Comparison of ENCODE assay signal across 16 cellular contexts in the genomic region with DNA sequence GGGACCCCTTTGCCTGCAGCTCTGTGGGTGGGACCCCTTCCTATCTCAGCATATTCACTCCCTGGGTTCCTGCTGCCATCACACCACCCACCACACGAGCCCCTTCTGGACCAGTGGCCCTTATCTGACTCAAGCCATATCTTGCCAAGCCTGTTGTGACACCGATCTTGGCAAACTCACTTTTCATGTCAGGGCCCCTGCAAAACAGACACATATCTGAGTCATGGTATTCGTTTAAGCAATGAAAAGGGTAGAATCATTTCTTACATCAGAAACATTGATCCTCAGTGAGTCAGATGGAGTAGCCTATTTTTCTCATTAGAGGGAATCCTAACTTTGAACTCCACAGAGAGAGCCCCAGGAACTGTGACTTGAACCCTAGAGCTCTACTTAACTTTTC. TPM values are rescaled to one million over a fixed set of nuclear protein-coding genes. Genes with fewer than 3 reads are reported as not detected.
A peak's percentile ranks its signal among the peaks of the same experiment; 100 is the strongest.
DNase-seq lines count a peak whose midpoint lies in the region; ATAC-seq and TF ChIP-seq lines count a peak whose summit lies in the region.
"Had no signal": no experiment of that assay in that cellular context is flagged by ENCODE, and none has a peak within 500 bp of the region (broad histone marks: within the 10 kb centered on the region; RNA-seq: fewer than 3 reads in every experiment).

No MANE protein-coding gene starts in this region.

- H3K4me3 ChIP-seq in IMR-90 (ENCODE audit: insufficient read depth, low read depth, low read length) (no peak overlapping the region), astrocyte of the spinal cord (ENCODE audit: low read depth, low read length) (no peak overlapping the region), fibroblast of villous mesenchyme (ENCODE audit: low read depth, low read length) (no peak overlapping the region)
- H3K4me3 ChIP-seq in CD8-positive, alpha-beta memory T cell (ENCODE audit: low read length): no peak overlapping the region
- H3K4me3 ChIP-seq in naive thymus-derived CD4-positive, alpha-beta T cell (ENCODE audit: low read length): no peak overlapping the region
- H3K4me3 ChIP-seq: mucosa of descending colon, pancreas, SJCRH30 had no signal

- no peaks in the 10 kb centered on the region for H3K79me1 ChIP-seq in IMR-90 (ENCODE audit: low read depth in 1 of 2, low read length in 2 of 2)

- peaks cover 14% of the 10 kb centered on the region for H3K4me1 ChIP-seq in IMR-90 (ENCODE audit: control insufficient read depth, insufficient read depth, low read length)
- no peaks in the 10 kb centered on the region for H3K4me1 ChIP-seq in CD8-positive, alpha-beta memory T cell (ENCODE audit: insufficient read depth, low read length)
- H3K4me1 ChIP-seq in naive thymus-derived CD4-positive, alpha-beta T cell (ENCODE audit: control insufficient read depth in 2 of 2, insufficient read depth in 2 of 2, low read length in 2 of 2): no peaks in the 10 kb centered on the region
- H3K4me1 ChIP-seq: pancreas, SJCRH30 had no signal

- peak overlapping the region; percentile 8; the same call in 1 of the 2 replicates for H3K4me2 ChIP-seq in IMR-90 (ENCODE audit: low read depth, low read length)

- H3K9me3 Mint-ChIP-seq in CD8-positive, alpha-beta memory T cell: no peaks in the 10 kb centered on the region
- H3K9me3 Mint-ChIP-seq in naive thymus-derived CD4-positive, alpha-beta T cell: no peaks in the 10 kb centered on the region
- H3K9me3 Mint-ChIP-seq: activated CD4-positive, alpha-beta memory T cell treated with anti-CD3 and anti-CD28 coated beads, Interleukin-2, amount 10 ng/mL, durations not matched to agents 7 days and 5 days had no signal

- no peaks in the 10 kb centered on the region for H4K20me1 ChIP-seq in IMR-90 (ENCODE audit: insufficient read depth, low read length)

- in situ Hi-C loops in IMR-90 (cut with MboI; ENCODE audit: low sequenced_read_pairs): no loop called here
- in situ Hi-C loops in astrocyte of the spinal cord (cut with HindIII; ENCODE audit: low sequenced_read_pairs): no loop called here

- TF ChIP-seq CTCF in IMR-90 (conservative IDR thresholded peaks at IDR 0.05; ENCODE audit: low read depth, low read length) (no peak), astrocyte of the spinal cord (IDR thresholded peaks at IDR 0.05; ENCODE audit: low read depth, low read length) (no peak), fibroblast of villous mesenchyme (IDR thresholded peaks at IDR 0.05; ENCODE audit: insufficient read depth, low read depth, low read length) (no peak)

- no peak overlapping the region for H3K23ac ChIP-seq in IMR-90 (ENCODE audit: low read depth, low read length)

- CTCF ChIA-PET in IMR-90 (lab: Yijun Ruan, JAX): no interaction called here
- CTCF ChIA-PET in CD8-positive, alpha-beta memory T cell (lab: Charles Lee): no interaction called here
- CTCF ChIA-PET in naive thymus-derived CD4-positive, alpha-beta T cell (lab: Charles Lee): no interaction called here

- H2AK5ac ChIP-seq in IMR-90 (ENCODE audit: low read depth, low read length): no peak overlapping the region; the same call in 1 of the 2 replicates

- no peak overlapping the region for H4K91ac ChIP-seq in IMR-90 (ENCODE audit: insufficient read depth, low read depth, low read length)

- no peak overlapping the region for H3K4me3 Mint-ChIP-seq in CD8-positive, alpha-beta memory T cell
- H3K4me3 Mint-ChIP-seq in naive thymus-derived CD4-positive, alpha-beta T cell: no peak overlapping the region
- H3K4me3 Mint-ChIP-seq: activated CD4-positive, alpha-beta memory T cell treated with anti-CD3 and anti-CD28 coated beads, Interleukin-2, amount 10 ng/mL, durations not matched to agents 7 days and 5 days had no signal

- no TSS peak for BruUV-seq in IMR-90 (replicated peaks; lab: Mats Ljungman, UMichigan)

- dilution Hi-C loops in IMR-90 (cut with HindIII; ENCODE audit: low sequenced_read_pairs, unreplicated experiment): no loop called here

- H4K8ac ChIP-seq in IMR-90 (ENCODE audit: low read depth in 2 of 2, low read length in 2 of 2): peak overlapping the region in 1 of 2 experiments; percentile 7; a peak in 1 of 4 replicates

- H3K27me3 Mint-ChIP-seq in CD8-positive, alpha-beta memory T cell: peaks cover 24 to 35% of the 10 kb centered on the region in 2 donors
- H3K27me3 Mint-ChIP-seq in naive thymus-derived CD4-positive, alpha-beta T cell: peaks cover 0 to 30% (median 11%) of the 10 kb centered on the region in 5 donors

- H2BK120ac ChIP-seq in IMR-90 (ENCODE audit: low read depth, low read length): no peak overlapping the region

- no peak overlapping the region for H2BK5ac ChIP-seq in IMR-90 (ENCODE audit: low read depth, low read length, poor library complexity, severe bottlenecking)

- POLR2A ChIA-PET in IMR-90 (lab: Charles Lee; ENCODE audit: unreplicated experiment): no interaction called here
- POLR2A ChIA-PET in CD8-positive, alpha-beta memory T cell (lab: Charles Lee): no interaction called here
- POLR2A ChIA-PET in naive thymus-derived CD4-positive, alpha-beta T cell (lab: Charles Lee): no interaction called here

- 0 out of 2 replicates have a peak, but pooled peaks cover 2% of the 10 kb centered on the region for H3K27me3 ChIP-seq in IMR-90 (ENCODE audit: control insufficient read depth, insufficient read depth, low read length)
- no peaks in the 10 kb centered on the region for H3K27me3 ChIP-seq in CD8-positive, alpha-beta memory T cell (ENCODE audit: insufficient read depth, low read length, poor library complexity, severe bottlenecking)
- H3K27me3 ChIP-seq in naive thymus-derived CD4-positive, alpha-beta T cell (ENCODE audit: control insufficient read depth in 2 of 2, insufficient read depth in 2 of 2, low read length in 2 of 2): no peaks in the 10 kb centered on the region
- H3K27me3 ChIP-seq: pancreas had no signal

- intact Hi-C loops in IMR-90 (cut with micrococcal nuclease): no loop called here
- intact Hi-C loops in naive thymus-derived CD4-positive, alpha-beta T cell (cut with micrococcal nuclease): no loop called here

- peak overlapping the region; percentile 48; the same call in 1 of the 3 replicates for H2BK15ac ChIP-seq in IMR-90 (ENCODE audit: low read depth, low read length)

- H3K14ac ChIP-seq in IMR-90 (replicated peaks; ENCODE audit: low read depth, low read length): no peak overlapping the region

- no peaks in the 10 kb centered on the region for H3K36me3 Mint-ChIP-seq in CD8-positive, alpha-beta memory T cell
- H3K36me3 Mint-ChIP-seq in naive thymus-derived CD4-positive, alpha-beta T cell: no peaks in the 10 kb centered on the region

- H3K56ac ChIP-seq in IMR-90 (ENCODE audit: extremely low read depth, insufficient read depth, low read length): no peak overlapping the region

- no peak overlapping the region for H3K18ac ChIP-seq in IMR-90 (ENCODE audit: low read depth, low read length)

- peaks cover 5% of the 10 kb centered on the region; the same call in 1 of the 2 replicates for H3K9me1 ChIP-seq in IMR-90 (ENCODE audit: insufficient read depth, low read length)

- no peak overlapping the region for H3K27ac Mint-ChIP-seq in CD8-positive, alpha-beta memory T cell
- no peak overlapping the region for H3K27ac Mint-ChIP-seq in naive thymus-derived CD4-positive, alpha-beta T cell
- H3K27ac Mint-ChIP-seq: activated CD4-positive, alpha-beta memory T cell treated with anti-CD3 and anti-CD28 coated beads, Interleukin-2, amount 10 ng/mL, durations not matched to agents 7 days and 5 days had no signal

- DNase-seq in AG08395 (ENCODE audit: low spot score) (peak; percentile 72), IMR-90 (peak; percentile 89), astrocyte of the spinal cord (ENCODE audit: low read depth, low spot score) (peak; percentile 5), fibroblast of villous mesenchyme (ENCODE audit: low read depth) (peak; percentile 62), NCI-H226 (no peak)
- DNase-seq in CD8-positive, alpha-beta memory T cell: no peak
- no peak for DNase-seq in naive thymus-derived CD4-positive, alpha-beta T cell
- DNase-seq: activated CD4-positive, alpha-beta memory T cell treated with anti-CD3 and anti-CD28 coated beads, Interleukin-2, amount 10 ng/mL, durations not matched to agents 7 days and 5 days; anterior cingulate cortex; DMS 273 treated with DMSO at 0.1 percent for 48 hours; kidney; mucosa of descending colon; NCI-H2107; pancreas; SJCRH30 had no signal

- peak overlapping the region; percentile 17; the same call in 1 of the 2 replicates for H2BK20ac ChIP-seq in IMR-90 (ENCODE audit: low read depth, low read length)

- H3K36me3 ChIP-seq in IMR-90 (ENCODE audit: control insufficient read depth, insufficient read depth, low read length): no peaks in the 10 kb centered on the region
- no peaks in the 10 kb centered on the region for H3K36me3 ChIP-seq in CD8-positive, alpha-beta memory T cell (ENCODE audit: insufficient read depth, low read length)
- no peaks in the 10 kb centered on the region for H3K36me3 ChIP-seq in naive thymus-derived CD4-positive, alpha-beta T cell (ENCODE audit: control insufficient read depth in 2 of 3, insufficient read depth in 3 of 3, low read length in 3 of 3)
- H3K36me3 ChIP-seq: pancreas, SJCRH30 had no signal

- TF ChIP-seq RAD21 in IMR-90 (IDR thresholded peaks at IDR 0.05; ENCODE audit: low read length): no peak

- no peak overlapping the region for H3K4ac ChIP-seq in IMR-90 (ENCODE audit: low read depth, low read length)

- no peak overlapping the region for H2AK9ac ChIP-seq in IMR-90 (replicated peaks; ENCODE audit: low read depth, low read length, poor library complexity)

- no peak overlapping the region for H3K9ac ChIP-seq in IMR-90 (ENCODE audit: low read depth, low read length)

- no peak overlapping the region for H4K5ac ChIP-seq in IMR-90 (ENCODE audit: low read depth, low read length)

- no CpG with 5 or more reads among the region's 3 CpGs for WGBS in IMR-90 (ENCODE audit: extremely low coverage in 2 of 2, insufficient read length in 1 of 2), 2 experiments

- TF ChIP-seq POLR2A in IMR-90 (IDR thresholded peaks at IDR 0.05; ENCODE audit: low read depth, low read length): no peak

- no peak overlapping the region for H3K27ac ChIP-seq in IMR-90 (ENCODE audit: insufficient read depth, low read length)
- H3K27ac ChIP-seq in CD8-positive, alpha-beta memory T cell (ENCODE audit: low read depth, low read length): no peak overlapping the region
- H3K27ac ChIP-seq in naive thymus-derived CD4-positive, alpha-beta T cell (ENCODE audit: low read depth, low read length): no peak overlapping the region
- H3K27ac ChIP-seq: pancreas, SJCRH30 had no signal

- ATAC-seq in IMR-90 (ENCODE audit: low read depth) (peak; percentile 54), GM18520 (IDR thresholded peaks at IDR 0.05; ENCODE audit: unreplicated experiment) (no peak)
- no peak for ATAC-seq in naive thymus-derived CD4-positive, alpha-beta T cell

- H3K4me1 Mint-ChIP-seq in CD8-positive, alpha-beta memory T cell: no peaks in the 10 kb centered on the region
- H3K4me1 Mint-ChIP-seq in naive thymus-derived CD4-positive, alpha-beta T cell: peaks cover 0 to 6% (median 0%) of the 10 kb centered on the region in 7 donors

- no peak overlapping the region for H2AFZ ChIP-seq in IMR-90 (replicated peaks; ENCODE audit: low read length, poor library complexity)

- H3K9me3 ChIP-seq in IMR-90 (ENCODE audit: control insufficient read depth, insufficient read depth, low read length): no peaks in the 10 kb centered on the region
- no peaks in the 10 kb centered on the region for H3K9me3 ChIP-seq in CD8-positive, alpha-beta memory T cell (ENCODE audit: low read length)
- no peaks in the 10 kb centered on the region for H3K9me3 ChIP-seq in naive thymus-derived CD4-positive, alpha-beta T cell (ENCODE audit: control insufficient read depth in 2 of 3, low read length in 3 of 3)
- H3K9me3 ChIP-seq: mucosa of descending colon, pancreas, SJCRH30 had no signal

RNA-seq across cellular contexts. Expression of gene RAET1E, which starts 10.6 kb away (rescaled TPM):
- not detected in 2 replicates for total RNA-seq in IMR-90 (2012; rRNA removed)
- polyA plus RNA-seq in IMR-90 (2012; rRNA removed): not detected in 2 replicates
- 0.02 TPM in 1 of 2 replicates, not detected in the other for polyA plus RNA-seq in IMR-90 (2012; cell fraction: cytosol; rRNA removed)
- 0.16 TPM in 1 of 2 replicates, not detected in the other for polyA plus RNA-seq in IMR-90 (2012; cell fraction: nucleus; rRNA removed; ENCODE audit: low replicate concordance)
- under 0.01 TPM in 1 of 2 replicates, not detected in the other for total RNA-seq in fibroblast of villous mesenchyme
- total RNA-seq in CD8-positive, alpha-beta memory T cell: not detected
- not detected for polyA plus RNA-seq in CD8-positive, alpha-beta memory T cell
- not detected for total RNA-seq in naive thymus-derived CD4-positive, alpha-beta T cell
- polyA plus RNA-seq in naive thymus-derived CD4-positive, alpha-beta T cell: not detected
- total RNA-seq: activated CD4-positive, alpha-beta memory T cell treated with anti-CD3 and anti-CD28 coated beads, Interleukin-2, amount 10 ng/mL, durations not matched to agents 7 days and 5 days; SJCRH30 had no signal
- polyA plus RNA-seq: pancreas had no signal

RNA-seq across cellular contexts. Expression of gene LRP11, which starts 23.2 kb away (rescaled TPM):
- total RNA-seq in IMR-90 (2012; rRNA removed) (63.8 and 74.7 TPM in 2 replicates), fibroblast of villous mesenchyme (97.2 and 97.6 TPM in 2 replicates)
- polyA plus RNA-seq in IMR-90 (2012; rRNA removed): 46.5 and 48.8 TPM in 2 replicates
- polyA plus RNA-seq in IMR-90 (2012; cell fraction: cytosol; rRNA removed): 17.7 and 33.4 TPM in 2 replicates
- polyA plus RNA-seq in IMR-90 (2012; cell fraction: nucleus; rRNA removed; ENCODE audit: low replicate concordance): 21.3 and 25.1 TPM in 2 replicates
- 1 to 10 TPM; 5.5 to 5.9 TPM for total RNA-seq in CD8-positive, alpha-beta memory T cell
- polyA plus RNA-seq in CD8-positive, alpha-beta memory T cell: 1.1 TPM
- total RNA-seq in naive thymus-derived CD4-positive, alpha-beta T cell: 1 to 10 TPM in 4 of 5 experiments, under 1 TPM in 1; 0.88 to 3.7 (median 2.8) TPM
- polyA plus RNA-seq in naive thymus-derived CD4-positive, alpha-beta T cell: 1 to 10 TPM in 1 of 2 donors, under 1 TPM in 1; 0.76 to 1.5 TPM

RNA-seq across cellular contexts. Expression of gene RAET1G, which starts 35.6 kb away (rescaled TPM):
- total RNA-seq in IMR-90 (2012; rRNA removed) (1.3 and 2.2 TPM in 2 replicates), fibroblast of villous mesenchyme (1.3 TPM in 2 replicates)
- polyA plus RNA-seq in IMR-90 (2012; rRNA removed): 3.6 and 4.2 TPM in 2 replicates
- polyA plus RNA-seq in IMR-90 (2012; cell fraction: cytosol; rRNA removed): 2.9 and 4.8 TPM in 2 replicates
- polyA plus RNA-seq in IMR-90 (2012; cell fraction: nucleus; rRNA removed; ENCODE audit: low replicate concordance): 1.3 and 2.7 TPM in 2 replicates
- not detected for total RNA-seq in CD8-positive, alpha-beta memory T cell
- polyA plus RNA-seq in CD8-positive, alpha-beta memory T cell: not detected
- total RNA-seq in naive thymus-derived CD4-positive, alpha-beta T cell: not detected
- polyA plus RNA-seq in naive thymus-derived CD4-positive, alpha-beta T cell: not detected
- total RNA-seq: activated CD4-positive, alpha-beta memory T cell treated with anti-CD3 and anti-CD28 coated beads, Interleukin-2, amount 10 ng/mL, durations not matched to agents 7 days and 5 days; SJCRH30 had no signal

RNA-seq across cellular contexts. Expression of gene ULBP2, which starts 54.5 kb away (rescaled TPM):
- 7.2 and 7.9 TPM in 2 replicates for total RNA-seq in IMR-90 (2012; rRNA removed)
- 16.2 and 17.0 TPM in 2 replicates for polyA plus RNA-seq in IMR-90 (2012; rRNA removed)
- 12.4 and 17.1 TPM in 2 replicates for polyA plus RNA-seq in IMR-90 (2012; cell fraction: cytosol; rRNA removed)
- 6.0 and 6.8 TPM in 2 replicates for polyA plus RNA-seq in IMR-90 (2012; cell fraction: nucleus; rRNA removed; ENCODE audit: low replicate concordance)
- 4.5 and 6.9 TPM in 2 replicates for total RNA-seq in fibroblast of villous mesenchyme
- under 1 TPM; 0.48 to 0.51 TPM for total RNA-seq in CD8-positive, alpha-beta memory T cell
- polyA plus RNA-seq in CD8-positive, alpha-beta memory T cell: 0.68 TPM
- total RNA-seq in naive thymus-derived CD4-positive, alpha-beta T cell: 1 to 10 TPM in 1 of 5 experiments, under 1 TPM in 3, not detected in 1; 0.27 to 1.0 (median 0.65) TPM
- under 1 TPM in 1 of 2 donors, not detected in 1; 0.56 TPM for polyA plus RNA-seq in naive thymus-derived CD4-positive, alpha-beta T cell

Comparison
In these comparisons a context has a peak if more than half of its experiments do, and no peak if none do; other contexts are left out.
1. DNase-seq: peak in AG08395 (single experiment), IMR-90 (single experiment), astrocyte of the spinal cord (single experiment) and fibroblast of villous mesenchyme (single experiment); none in NCI-H226 (single experiment), CD8-positive, alpha-beta memory T cell (0 of 5) and naive thymus-derived CD4-positive, alpha-beta T cell (0 of 9).